ENCODE assay signal across 12 cellular contexts in genomic region chr4:108141213-108142045, GRCh38. TPM values are rescaled to one million over a fixed set of nuclear protein-coding genes. Genes with fewer than 3 reads are reported as not detected.
A peak's percentile ranks its signal among the peaks of the same experiment; 100 is the strongest.
DNase-seq lines count a peak whose midpoint lies in the region; ATAC-seq lines count a peak whose summit lies in the region.
"Had no signal": no experiment of that assay in that cellular context is flagged by ENCODE, and none has a peak within 500 bp of the region (broad histone marks: within the 10 kb centered on the region; RNA-seq: fewer than 3 reads in every experiment).

No MANE protein-coding gene starts in this region.

- no peaks in the 10 kb centered on the region for H3K9me3 ChIP-seq in CD4-positive, CD25-positive, alpha-beta regulatory T cell (ENCODE audit: control insufficient read depth in 2 of 2, low read length in 2 of 2)
- H3K9me3 ChIP-seq in SJCRH30 (replicated peaks), result no peaks in the 10 kb centered on the region
- H3K9me3 ChIP-seq: heart right ventricle had no signal

- peak overlapping the region; percentile 77 for H3K27ac ChIP-seq in CD4-positive, CD25-positive, alpha-beta regulatory T cell (ENCODE audit: insufficient read depth, low read length, poor library complexity, severe bottlenecking)
- no peak overlapping the region for H3K27ac ChIP-seq in SJCRH30
- H3K27ac ChIP-seq: heart right ventricle had no signal

- H3K27me3 ChIP-seq in CD4-positive, CD25-positive, alpha-beta regulatory T cell (ENCODE audit: control insufficient read depth, insufficient read depth, low read length), result no peaks in the 10 kb centered on the region
- H3K27me3 ChIP-seq in SJCRH30, result no peaks in the 10 kb centered on the region

- peak overlapping the region; percentile 82 for H3K4me3 ChIP-seq in CD4-positive, CD25-positive, alpha-beta regulatory T cell (ENCODE audit: low read depth, low read length)
- no peak overlapping the region for H3K4me3 ChIP-seq in SJCRH30
- H3K4me3 ChIP-seq: heart right ventricle had no signal

- peaks cover 98% of the 10 kb centered on the region for H3K4me1 ChIP-seq in CD4-positive, CD25-positive, alpha-beta regulatory T cell (ENCODE audit: control insufficient read depth, insufficient read depth, low read length, poor library complexity, severe bottlenecking)
- H3K4me1 ChIP-seq in SJCRH30, result peaks cover 3% of the 10 kb centered on the region

- peaks cover 48% of the 10 kb centered on the region for H3K36me3 Mint-ChIP-seq in CD4-positive, CD25-positive, alpha-beta regulatory T cell
- H3K36me3 Mint-ChIP-seq: memory B cell had no signal

- DNase-seq in CD4-positive, CD25-positive, alpha-beta regulatory T cell, result no peak
- DNase-seq in NCI-H69 (lab: John Stamatoyannopoulos, UW) (peak; percentile 96), midbrain (lab: John Stamatoyannopoulos, UW) (no peak), SJCRH30 (no peak), posterior vena cava (ENCODE audit: low spot score) (no peak)
- DNase-seq in effector CD8-positive, alpha-beta T cell (lab: John Stamatoyannopoulos, UW), result peak; percentile 3
- DNase-seq: heart right ventricle, KG1, NCI-H82 had no signal

- H3K4me3 Mint-ChIP-seq in CD4-positive, CD25-positive, alpha-beta regulatory T cell, result peak overlapping the region; percentile 65 to 86 (median 76)
- H3K4me3 Mint-ChIP-seq: memory B cell had no signal

- intact Hi-C loops in posterior vena cava (cut with DNase I), result loop anchor here in 1 of 2 donors (5.0 kb wide), 1 partner anchor 1226 kb away; no protein-coding TSS in a partner anchor

- H3K36me3 ChIP-seq in CD4-positive, CD25-positive, alpha-beta regulatory T cell (ENCODE audit: control insufficient read depth, insufficient read depth, low read length), result peaks cover 58% of the 10 kb centered on the region
- H3K36me3 ChIP-seq in SJCRH30, result peaks cover 3% of the 10 kb centered on the region
- H3K36me3 ChIP-seq: heart right ventricle had no signal

- ATAC-seq in CD4-positive, CD25-positive, alpha-beta regulatory T cell (ENCODE audit: low read depth in 2 of 2), result no peak
- ATAC-seq in GM18511 (IDR thresholded peaks at IDR 0.05; ENCODE audit: unreplicated experiment) (peak; percentile 43), GM21381 (IDR thresholded peaks at IDR 0.05; ENCODE audit: unreplicated experiment) (no peak)
- ATAC-seq: heart right ventricle had no signal

- H3K27ac Mint-ChIP-seq in CD4-positive, CD25-positive, alpha-beta regulatory T cell, result peak overlapping the region; percentile 78 to 100 (median 91)
- H3K27ac Mint-ChIP-seq: memory B cell had no signal

- no peaks in the 10 kb centered on the region for H3K9me3 Mint-ChIP-seq in CD4-positive, CD25-positive, alpha-beta regulatory T cell
- H3K9me3 Mint-ChIP-seq: memory B cell had no signal

- peaks cover 55 to 93% (median 77%) of the 10 kb centered on the region in 4 donors for H3K4me1 Mint-ChIP-seq in CD4-positive, CD25-positive, alpha-beta regulatory T cell
- H3K4me1 Mint-ChIP-seq: memory B cell had no signal

- H3K27me3 Mint-ChIP-seq in CD4-positive, CD25-positive, alpha-beta regulatory T cell, result no peaks in the 10 kb centered on the region

RNA-seq across cellular contexts. Expression of gene LEF1, which starts 27.3 kb away (rescaled TPM):
- 469 TPM for total RNA-seq in CD4-positive, CD25-positive, alpha-beta regulatory T cell
- 100 to 1,000 TPM; 465 to 627 (median 565) TPM for polyA plus RNA-seq in CD4-positive, CD25-positive, alpha-beta regulatory T cell
- total RNA-seq in SJCRH30 (2014; rRNA removed; shearing (Covaris generic)), result 83.9 and 84.4 TPM in 2 replicates
- total RNA-seq in posterior vena cava, result 1 to 10 TPM; 2.3 to 3.0 TPM

Comparison
In these comparisons a context has a peak if more than half of its experiments do, and no peak if none do; other contexts are left out.
1. DNase-seq: peak in NCI-H69 (single experiment) and effector CD8-positive, alpha-beta T cell (single experiment); none in CD4-positive, CD25-positive, alpha-beta regulatory T cell (0 of 3), midbrain (single experiment), SJCRH30 (0 of 2) and posterior vena cava (single experiment).
2. RNA of gene LEF1, which starts 27.3 kb away (total RNA-seq): 469 TPM in CD4-positive, CD25-positive, alpha-beta regulatory T cell (single experiment) and 83.9 to 84.4 TPM in SJCRH30; 2.3 to 3.0 TPM in posterior vena cava; every median in the first group is over 10 times any median in the second.